ENCODE assay signal across 8 cellular contexts in the genomic region with DNA sequence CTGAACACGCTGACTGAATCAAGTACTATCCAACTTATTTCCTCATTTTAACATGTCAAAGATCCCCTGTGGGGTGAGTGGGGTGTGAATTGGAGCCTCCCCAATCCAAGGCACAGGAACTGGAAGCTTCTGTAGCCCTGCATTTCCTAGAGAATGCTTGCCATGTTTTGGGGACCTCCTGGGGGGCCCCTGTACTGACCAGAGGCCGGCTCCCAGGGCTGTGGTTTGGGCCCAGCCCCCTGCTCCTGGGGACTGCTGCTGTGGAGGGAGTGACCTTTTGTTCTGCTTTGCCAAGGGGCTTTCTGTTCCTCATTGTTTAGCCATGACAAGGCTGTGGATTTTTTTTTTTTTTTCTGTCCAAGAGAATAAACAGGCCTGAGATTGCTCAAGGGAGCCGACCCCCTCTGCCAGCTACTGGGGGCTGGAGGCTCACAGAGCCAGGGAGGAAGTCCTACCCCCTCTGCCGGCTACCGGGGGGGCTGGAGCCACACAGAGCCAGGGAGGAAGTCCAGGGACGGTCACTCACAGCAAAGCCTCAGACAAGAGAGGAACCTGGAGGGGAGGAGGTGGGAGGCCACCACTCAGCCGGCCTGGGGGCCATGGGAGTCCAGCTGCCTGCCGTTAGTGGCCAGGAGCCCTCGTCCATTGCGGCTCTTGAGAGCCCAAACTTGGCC. TPM values are rescaled to one million over a fixed set of nuclear protein-coding genes. Genes with fewer than 3 reads are reported as not detected.
DNase-seq lines count a peak whose midpoint lies in the region; ATAC-seq and TF ChIP-seq lines count a peak whose summit lies in the region.

No MANE protein-coding gene starts in this region.

- no peaks in the 10 kb centered on the region for H3K4me1 Mint-ChIP-seq in MCF 10A (ENCODE audit: insufficient read depth, unreplicated experiment)

- no TSS peak for BruUV-seq in MCF 10A (replicated peaks; lab: Mats Ljungman, UMichigan)

- H3K9me3 Mint-ChIP-seq in MCF 10A (ENCODE audit: unreplicated experiment) = no peaks in the 10 kb centered on the region

- ATAC-seq in foreskin keratinocyte (no peak), HG02938 (IDR thresholded peaks at IDR 0.05; ENCODE audit: unreplicated experiment) (no peak)

- DNase-seq in breast epithelium (ENCODE audit: low spot score in 2 of 2) = peak; percentile 60 to 67
- no peak for DNase-seq in MCF 10A (ENCODE audit: unreplicated experiment)
- DNase-seq in brain microvascular endothelial cell = peak; percentile 66
- peak; percentile 93 for DNase-seq in spleen
- DNase-seq in foreskin keratinocyte = no peak
- DNase-seq in NCI-H146 (lab: John Stamatoyannopoulos, UW) = no peak

- peak overlapping the region in 2 of 3 donors; percentile 24 to 46 for H3K4me3 ChIP-seq in breast epithelium
- no peak overlapping the region for H3K4me3 ChIP-seq in brain microvascular endothelial cell (ENCODE audit: low read depth, low read length)
- peak overlapping the region in 5 of 8 donors; percentile 1 to 63 (median 22) for H3K4me3 ChIP-seq in spleen

- H3K4me1 ChIP-seq in breast epithelium (peaks cover 7 to 15% of the 10 kb centered on the region in 2 donors), spleen (peaks cover 48 to 100% (median 98%) of the 10 kb centered on the region in 6 donors), foreskin keratinocyte (no peaks in the 10 kb centered on the region)

- in situ Hi-C loops in brain microvascular endothelial cell (cut with HindIII; ENCODE audit: low pct_ligation_motif_present, low sequenced_read_pairs) = no loop called here

- no peak overlapping the region for H3K27ac Mint-ChIP-seq in MCF 10A (ENCODE audit: low read depth, unreplicated experiment)

- H3K36me3 ChIP-seq in breast epithelium = no peaks in the 10 kb centered on the region
- no peaks in the 10 kb centered on the region for H3K36me3 ChIP-seq in brain microvascular endothelial cell (replicated peaks)
- peaks cover 0 to 83% (median 6%) of the 10 kb centered on the region in 6 donors for H3K36me3 ChIP-seq in spleen

- H3K27me3 Mint-ChIP-seq in MCF 10A (ENCODE audit: insufficient read depth, unreplicated experiment) = peaks cover 34% of the 10 kb centered on the region

- TF ChIP-seq CTCF in breast epithelium (IDR thresholded peaks at IDR 0.05) (peak in 1 of 3 donors; percentile 11), MCF 10A (IDR thresholded peaks at IDR 0.05; ENCODE audit: unreplicated experiment) (no peak), brain microvascular endothelial cell (IDR thresholded peaks at IDR 0.05; ENCODE audit: low read depth, low read length, missing control alignments) (peak; percentile 61), spleen (IDR thresholded peaks at IDR 0.05 in 8 of 11, conservative IDR thresholded peaks at IDR 0.05 in 3 of 11) (peak in 8 of 11 experiments; percentile 26 to 65 (median 44)), foreskin keratinocyte (conservative IDR thresholded peaks at IDR 0.05) (no peak)

- intact Hi-C loops in breast epithelium (cut with DNase I; ENCODE audit: low total_unique reads) (loop anchor here (5.0 kb wide), 1 partner anchor 1132 kb away; no protein-coding TSS in a partner anchor), MCF 10A (cut with micrococcal nuclease) (no loop called here), spleen (cut with DNase I; ENCODE audit: low total_unique reads) (no loop called here)

- TF ChIP-seq POLR2A in breast epithelium (IDR thresholded peaks at IDR 0.05) = no peak
- peak in 1 of 3 donors; percentile 46 for TF ChIP-seq POLR2A in spleen (IDR thresholded peaks at IDR 0.05)

- peak overlapping the region; percentile 87 to 95 for H3K27ac ChIP-seq in breast epithelium
- peak overlapping the region; percentile 74 for H3K27ac ChIP-seq in brain microvascular endothelial cell
- peak overlapping the region; percentile 83 for H3K27ac ChIP-seq in layer of hippocampus (ENCODE audit: low read depth, low read length)
- H3K27ac ChIP-seq in spleen = peak overlapping the region; percentile 67 to 99 (median 96)
- no peak overlapping the region for H3K27ac ChIP-seq in foreskin keratinocyte

- WGBS in spleen, 5 donors = 15 to 29% (median 23%) methylated on average over 7 to 10 of the region's 10 CpGs

- H3K36me3 Mint-ChIP-seq in MCF 10A (ENCODE audit: insufficient read depth, unreplicated experiment) = no peaks in the 10 kb centered on the region

- POLR2A ChIA-PET in MCF 10A (lab: Yijun Ruan, JAX) = interaction anchor here (0.6 kb wide), 2 partner anchors 99 to 188 kb away, joined by 3 to 4 read pairs; no protein-coding TSS in a partner anchor

- CTCF ChIA-PET in MCF 10A (lab: Yijun Ruan, JAX) = interaction anchor here (0.9 to 1.3 kb wide), 3 partner anchors 25 to 60 kb away, joined by 3 to 5 read pairs (median 4); no protein-coding TSS in a partner anchor

- H3K4me3 Mint-ChIP-seq in MCF 10A (ENCODE audit: unreplicated experiment) = no peak overlapping the region

- H3K9me3 ChIP-seq in breast epithelium = no peaks in the 10 kb centered on the region
- no peaks in the 10 kb centered on the region for H3K9me3 ChIP-seq in spleen

- H3K27me3 ChIP-seq in breast epithelium (no peaks in the 10 kb centered on the region), brain microvascular endothelial cell (replicated peaks) (no peaks in the 10 kb centered on the region), layer of hippocampus (ENCODE audit: control insufficient read depth, insufficient read depth, low read length) (no peaks in the 10 kb centered on the region), spleen (replicated peaks in 1 of 7) (no peaks in the 10 kb centered on the region), foreskin keratinocyte (peaks cover 53% of the 10 kb centered on the region)

RNA-seq across cellular contexts. Expression of a gene that starts 17.4 kb away (rescaled TPM):
- total RNA-seq in breast epithelium (10 to 100 TPM; 25.0 to 48.8 (median 35.1) TPM), MCF 10A (2022) (0.22 TPM in 1 of 2 replicates, not detected in the other), spleen (100 to 1,000 TPM; 142 to 233 (median 183) TPM), foreskin keratinocyte (0.07 and 0.14 TPM in 2 replicates)
- polyA plus RNA-seq in spleen (10 to 100 TPM; 28.5 to 63.2 (median 36.8) TPM), foreskin keratinocyte (0.02 and 0.03 TPM in 2 replicates)

RNA-seq across cellular contexts. Expression of a gene that starts 45.7 kb away (rescaled TPM):
- 100 to 1,000 TPM in 1 of 3 donors, 10 to 100 TPM in 2; 73.9 to 115 (median 96.4) TPM for total RNA-seq in breast epithelium
- total RNA-seq in MCF 10A (2022) = 36.5 and 39.3 TPM in 2 replicates
- total RNA-seq in spleen = 100 to 1,000 TPM in 1 of 7 donors, 10 to 100 TPM in 6; 70.3 to 108 (median 93.7) TPM
- polyA plus RNA-seq in spleen = 10 to 100 TPM; 10.1 to 15.3 (median 10.5) TPM
- 22.7 and 24.3 TPM in 2 replicates for total RNA-seq in foreskin keratinocyte
- 7.6 and 7.9 TPM in 2 replicates for polyA plus RNA-seq in foreskin keratinocyte

Comparison
In these comparisons a context has a peak if more than half of its experiments do, and no peak if none do; other contexts are left out.
1. DNase-seq: peak in breast epithelium (2 of 2), brain microvascular endothelial cell (single experiment) and spleen (single experiment); none in MCF 10A (single experiment), foreskin keratinocyte (0 of 2) and NCI-H146 (single experiment).
2. RNA of a gene that starts 17.4 kb away (total RNA-seq): 142 to 233 TPM in spleen and 25.0 to 48.8 TPM in breast epithelium; 0.07 to 0.14 TPM in foreskin keratinocyte and 0.22 TPM in MCF 10A; every median in the first group is over 10 times any median in the second.
3. CTCF ChIP-seq: peak in brain microvascular endothelial cell (single experiment) and spleen (8 of 11); none in MCF 10A (single experiment) and foreskin keratinocyte (single experiment).